Comparison of ENCODE assay signal across 1 cellular context in the genomic region with DNA sequence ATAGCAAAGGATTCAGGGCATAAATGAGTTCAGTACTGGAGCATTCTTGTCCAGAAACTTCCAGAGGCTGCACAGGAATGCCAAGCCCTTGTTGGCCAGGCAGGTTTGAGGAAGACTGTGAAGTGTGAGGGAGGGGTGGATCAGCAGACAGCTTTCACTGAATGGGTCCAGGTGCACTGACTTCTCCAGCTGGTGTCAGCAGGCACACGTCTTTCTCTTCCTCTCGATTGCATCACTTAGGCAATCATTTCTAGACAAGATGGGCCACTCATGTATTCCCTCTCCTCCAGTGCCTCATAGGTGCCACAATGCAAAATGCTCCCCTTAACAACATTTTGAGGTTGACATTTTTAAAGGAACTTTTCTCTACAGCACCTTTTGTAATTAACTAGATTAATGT.
TF ChIP-seq lines count a peak whose summit lies in the region.

No MANE protein-coding gene starts in this region.

TF ChIP-seq in HepG2, 621 proteins besides CTCF, POLR2A, EP300 and RAD21 (continued from another document):
- TF ChIP-seq HNF1A (IDR thresholded peaks at IDR 0.05; ENCODE audit: low read depth) (peak; percentile 44; the same call in 1 of the 2 replicates), HNF1A (CRISPR knock-in tag; IDR thresholded peaks at IDR 0.05; ENCODE audit: borderline replicate concordance) (no peak), ATF4 (CRISPR knock-in tag; IDR thresholded peaks at IDR 0.05) (peak in 1 of 2 experiments; percentile 86; a peak in 2 of 4 replicates), CEBPG (CRISPR knock-in tag; IDR thresholded peaks at IDR 0.05) (peak; percentile 96), STAG1 (CRISPR knock-in tag; IDR thresholded peaks at IDR 0.05) (peak; percentile 64), ZFP37 (CRISPR knock-in tag; IDR thresholded peaks at IDR 0.05; ENCODE audit: borderline replicate concordance) (no peak)
